ENCODE assay signal across 28 cellular contexts in genomic region chr20:40459299-40459698, GRCh38.
"Had no signal": no experiment of that assay in that cellular context is flagged by ENCODE, and none has a peak within 500 bp of the region (broad histone marks: within the 10 kb centered on the region; RNA-seq: fewer than 3 reads in every experiment).

No MANE protein-coding gene starts in this region.

- H3K27ac Mint-ChIP-seq: naive thymus-derived CD8-positive, alpha-beta T cell; natural killer cell treated with Interleukin-12 subunit alpha and Interleukin-12 subunit beta and Interleukin-15 and Interleukin-18, amount 100 ng/mL, for 72 hours; neural progenitor cell; progenitor cell of endocrine pancreas; stimulated activated effector memory CD8-positive, alpha-beta T cell treated with anti-CD3 and anti-CD28 coated beads, Interleukin-12 subunit alpha, Interleukin-12 subunit beta, amount 100 ng/mL, for 72 hours; stimulated activated naive B cell treated with anti-CD40 and anti-IgM and Interleukin-4, amounts not matched to agents 10 μg/mL and 1 μg/mL and 100 μg/mL, for 72 hours; stimulated activated naive CD8-positive, alpha-beta T cell treated with anti-CD3 and anti-CD28 coated beads, Interleukin-15, Interleukin-2, amounts not matched to agents 100 ng/mL and 50 ng/mL, for 24 hours had no signal

- H3K36me3 ChIP-seq: neural progenitor cell, ovary, right lobe of liver, sigmoid colon, stomach, thoracic aorta, thyroid gland, tibial nerve, upper lobe of left lung, vagina had no signal

- H3K4me3 Mint-ChIP-seq: naive thymus-derived CD8-positive, alpha-beta T cell; natural killer cell treated with Interleukin-12 subunit alpha and Interleukin-12 subunit beta and Interleukin-15 and Interleukin-18, amount 100 ng/mL, for 72 hours; neural progenitor cell; stimulated activated effector memory CD8-positive, alpha-beta T cell treated with anti-CD3 and anti-CD28 coated beads, Interleukin-12 subunit alpha, Interleukin-12 subunit beta, amount 100 ng/mL, for 72 hours; stimulated activated naive B cell treated with anti-CD40 and anti-IgM and Interleukin-4, amounts not matched to agents 10 μg/mL and 1 μg/mL and 100 μg/mL, for 72 hours; stimulated activated naive CD8-positive, alpha-beta T cell treated with anti-CD3 and anti-CD28 coated beads, Interleukin-15, Interleukin-2, amounts not matched to agents 100 ng/mL and 50 ng/mL, for 24 hours had no signal

- DNase-seq: naive thymus-derived CD8-positive, alpha-beta T cell; occipital lobe; ovary; posterior cingulate gyrus; psoas muscle; right cardiac atrium; right lobe of liver; sigmoid colon; small intestine; stimulated activated CD4-positive, alpha-beta T cell treated with anti-CD3 and anti-CD28 coated beads, Interleukin-15, amount 100 ng/mL, for 24 hours; stimulated activated CD4-positive, alpha-beta T cell treated with anti-CD3 and anti-CD28 coated beads, Interleukin-2, amount 100 ng/mL, for 24 hours; stimulated activated CD4-positive, alpha-beta T cell treated with anti-CD3 and anti-CD28 coated beads, Interleukin-2, amount 100 ng/mL, for 48 hours; stimulated activated CD4-positive, alpha-beta T cell treated with anti-CD3 and anti-CD28 coated beads, Interleukin-4, amount 100 ng/mL, for 24 hours; stimulated activated naive B cell treated with anti-CD40 and anti-IgM and Interleukin-4, amounts not matched to agents 10 μg/mL and 1 μg/mL and 100 μg/mL, for 72 hours; stimulated activated naive CD4-positive, alpha-beta T cell treated with Interleukin-2 at 50 U/mL for 16 hours; stomach; thyroid gland; trophoblast cell; upper lobe of left lung had no signal

- H3K4me3 ChIP-seq: neural progenitor cell, ovary, psoas muscle, right lobe of liver, sigmoid colon, stomach, thoracic aorta, thyroid gland, tibial nerve, upper lobe of left lung, vagina had no signal

- H3K27me3 ChIP-seq: ovary, right lobe of liver, sigmoid colon, thyroid gland, tibial nerve, upper lobe of left lung, vagina had no signal

- H3K36me3 Mint-ChIP-seq: naive thymus-derived CD8-positive, alpha-beta T cell; natural killer cell treated with Interleukin-12 subunit alpha and Interleukin-12 subunit beta and Interleukin-15 and Interleukin-18, amount 100 ng/mL, for 72 hours; neural progenitor cell; stimulated activated effector memory CD8-positive, alpha-beta T cell treated with anti-CD3 and anti-CD28 coated beads, Interleukin-12 subunit alpha, Interleukin-12 subunit beta, amount 100 ng/mL, for 72 hours; stimulated activated naive B cell treated with anti-CD40 and anti-IgM and Interleukin-4, amounts not matched to agents 10 μg/mL and 1 μg/mL and 100 μg/mL, for 72 hours had no signal

- H3K9me3 ChIP-seq: ovary, psoas muscle, right lobe of liver, sigmoid colon, stomach, thoracic aorta, thyroid gland, tibial nerve, upper lobe of left lung, vagina had no signal

- H3K9me3 Mint-ChIP-seq: naive thymus-derived CD8-positive, alpha-beta T cell; natural killer cell treated with Interleukin-12 subunit alpha and Interleukin-12 subunit beta and Interleukin-15 and Interleukin-18, amount 100 ng/mL, for 72 hours; neural progenitor cell; stimulated activated naive CD8-positive, alpha-beta T cell treated with anti-CD3 and anti-CD28 coated beads, Interleukin-15, Interleukin-2, amounts not matched to agents 100 ng/mL and 50 ng/mL, for 24 hours had no signal

- H3K4me1 Mint-ChIP-seq: naive thymus-derived CD8-positive, alpha-beta T cell; stimulated activated effector memory CD8-positive, alpha-beta T cell treated with anti-CD3 and anti-CD28 coated beads, Interleukin-12 subunit alpha, Interleukin-12 subunit beta, amount 100 ng/mL, for 72 hours; stimulated activated naive B cell treated with anti-CD40 and anti-IgM and Interleukin-4, amounts not matched to agents 10 μg/mL and 1 μg/mL and 100 μg/mL, for 72 hours had no signal

- H3K27ac ChIP-seq: neural progenitor cell, ovary, parathyroid adenoma, psoas muscle, right lobe of liver, sigmoid colon, stomach, thoracic aorta, thyroid gland, tibial nerve, upper lobe of left lung, vagina had no signal

- H3K4me1 ChIP-seq: psoas muscle, right lobe of liver, thyroid gland, tibial nerve, vagina had no signal
